ENCODE assay signal across 13 cellular contexts in genomic region chr4:151567056-151567455, GRCh38.
A peak's percentile ranks its signal among the peaks of the same experiment; 100 is the strongest.
DNase-seq lines count a peak whose midpoint lies in the region; ATAC-seq and TF ChIP-seq lines count a peak whose summit lies in the region.
"Had no signal": no experiment of that assay in that cellular context is flagged by ENCODE, and none has a peak within 500 bp of the region (broad histone marks: within the 10 kb centered on the region; RNA-seq: fewer than 3 reads in every experiment).

No MANE protein-coding gene starts in this region.

- intact Hi-C loops in sigmoid colon (cut with DNase I), result no loop called here

- peak; percentile 10 for DNase-seq in NCI-H146 (lab: John Stamatoyannopoulos, UW)
- no peak for DNase-seq in NCI-H146 treated with DMSO at 0.1 percent for 48 hours (lab: John Stamatoyannopoulos, UW; ENCODE audit: unreplicated experiment)
- DNase-seq in NCI-H1436 treated with DMSO at 0.1 percent for 48 hours (lab: John Stamatoyannopoulos, UW), result peak; percentile 52
- no peak for DNase-seq in activated naive CD4-positive, alpha-beta T cell (lab: John Stamatoyannopoulos, UW)
- DNase-seq in sigmoid colon, result no peak
- DNase-seq in NCI-H82 treated with DMSO at 0.1 percent for 48 hours (lab: John Stamatoyannopoulos, UW; ENCODE audit: unreplicated experiment), result no peak
- no peak for DNase-seq in GM19240 (ENCODE audit: insufficient read length, low spot score)
- DNase-seq: activated CD8-positive, alpha-beta memory T cell treated with anti-CD3 and anti-CD28 coated beads for 24 hours; IMR-90; NCI-H510A; substantia nigra had no signal

- H3K4me1 ChIP-seq in sigmoid colon, result no peaks in the 10 kb centered on the region

- H3K36me3 ChIP-seq in sigmoid colon, result no peaks in the 10 kb centered on the region

- TF ChIP-seq POLR2A in sigmoid colon (IDR thresholded peaks at IDR 0.05), result no peak

- H3K27ac ChIP-seq in sigmoid colon, result no peak overlapping the region
- H3K27ac ChIP-seq: 22Rv1 had no signal

- TF ChIP-seq EP300 in sigmoid colon (IDR thresholded peaks at IDR 0.05), result no peak

- no peaks in the 10 kb centered on the region for H3K27me3 ChIP-seq in sigmoid colon

- no peak overlapping the region for H3K4me3 ChIP-seq in sigmoid colon

- peak; percentile 82 for ATAC-seq in HG02759 (IDR thresholded peaks at IDR 0.05; ENCODE audit: unreplicated experiment)

- no peaks in the 10 kb centered on the region for H3K9me3 ChIP-seq in sigmoid colon

- 7 to 24% methylated on average over 4 of the region's 4 CpGs for WGBS in sigmoid colon, 2 donors

- TF ChIP-seq CTCF in sigmoid colon (IDR thresholded peaks at IDR 0.05), result no peak

Comparison
In these comparisons a context has a peak if more than half of its experiments do, and no peak if none do; other contexts are left out.
1. DNase-seq: peak in NCI-H146 (single experiment) and NCI-H1436 treated with DMSO at 0.1 percent for 48 hours (single experiment); none in NCI-H146 treated with DMSO at 0.1 percent for 48 hours (single experiment), activated naive CD4-positive, alpha-beta T cell (0 of 4), sigmoid colon (single experiment), NCI-H82 treated with DMSO at 0.1 percent for 48 hours (single experiment) and GM19240 (single experiment).